ENCODE assay signal across 23 cellular contexts in the genomic region with DNA sequence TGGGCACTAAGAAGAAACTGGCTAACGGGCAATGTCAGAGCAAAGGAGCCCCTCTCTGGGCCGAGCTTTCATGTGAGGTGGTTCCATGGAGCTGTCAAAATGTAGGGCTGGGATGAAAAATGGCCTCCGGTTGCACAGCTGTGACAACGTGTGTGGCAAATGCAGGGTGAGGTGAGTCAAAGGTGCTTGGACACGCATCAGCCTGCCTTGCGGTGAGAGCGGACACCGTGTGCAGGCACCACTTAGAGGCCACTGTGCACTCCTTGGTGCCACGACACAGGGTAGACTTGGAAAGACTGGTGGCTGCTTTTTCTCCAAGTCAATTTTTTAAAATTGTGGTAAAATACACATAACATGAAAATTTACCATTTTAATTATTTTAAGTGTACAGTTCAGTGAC.
"Had no signal": no experiment of that assay in that cellular context is flagged by ENCODE, and none has a peak within 500 bp of the region (broad histone marks: within the 10 kb centered on the region; RNA-seq: fewer than 3 reads in every experiment).

No MANE protein-coding gene starts in this region.

- H3K27me3 ChIP-seq: neural progenitor cell, ovary, right lobe of liver, sigmoid colon, stomach, tibial artery, transverse colon, upper lobe of left lung, vagina had no signal

- H3K36me3 ChIP-seq: neural progenitor cell, ovary, right lobe of liver, sigmoid colon, stomach, thoracic aorta, tibial artery, transverse colon, upper lobe of left lung, vagina had no signal

- H3K9me3 ChIP-seq: ovary, psoas muscle, right lobe of liver, sigmoid colon, stomach, thoracic aorta, transverse colon, upper lobe of left lung, vagina had no signal

- H3K4me1 ChIP-seq: neural progenitor cell, parathyroid adenoma, psoas muscle, right lobe of liver, sigmoid colon, upper lobe of left lung had no signal

- H3K4me3 ChIP-seq: neural progenitor cell, ovary, psoas muscle, right lobe of liver, sigmoid colon, stomach, thoracic aorta, tibial artery, transverse colon, upper lobe of left lung, vagina had no signal

- H3K27ac ChIP-seq: neural progenitor cell, ovary, parathyroid adenoma, psoas muscle, right lobe of liver, sigmoid colon, stomach, thoracic aorta, tibial artery, transverse colon, upper lobe of left lung, vagina had no signal

- DNase-seq: natural killer cell; occipital lobe; ovary; psoas muscle; right cardiac atrium; right lobe of liver; sigmoid colon; small intestine; stimulated activated CD4-positive, alpha-beta T cell treated with anti-CD3 and anti-CD28 coated beads, Interleukin-15, amount 100 ng/mL, for 24 hours; stimulated activated CD4-positive, alpha-beta T cell treated with anti-CD3 and anti-CD28 coated beads, Interleukin-2, amount 100 ng/mL, for 24 hours; stimulated activated CD4-positive, alpha-beta T cell treated with anti-CD3 and anti-CD28 coated beads, Interleukin-2, amount 100 ng/mL, for 48 hours; stimulated activated CD4-positive, alpha-beta T cell treated with anti-CD3 and anti-CD28 coated beads, Interleukin-4, amount 100 ng/mL, for 24 hours; stimulated activated naive B cell treated with anti-CD40 and anti-IgM and Interleukin-4, amounts not matched to agents 10 μg/mL and 1 μg/mL and 100 μg/mL, for 72 hours; stimulated activated naive CD4-positive, alpha-beta T cell treated with Interleukin-2 at 50 U/mL for 16 hours; stomach; tibial artery; transverse colon; upper lobe of left lung had no signal

- ATAC-seq: natural killer cell; psoas muscle; right cardiac atrium; right lobe of liver; stimulated activated effector memory CD8-positive, alpha-beta T cell treated with anti-CD3 and anti-CD28 coated beads, Interleukin-12 subunit alpha, Interleukin-12 subunit beta, amount 100 ng/mL, for 72 hours; stimulated activated naive B cell treated with anti-CD40 and anti-IgM and Interleukin-4, amounts not matched to agents 10 μg/mL and 1 μg/mL and 100 μg/mL, for 72 hours had no signal
